8 cellular contexts compared by ENCODE assay signal in genomic region chr6:89351632-89352328, GRCh38. TPM values are rescaled to one million over a fixed set of nuclear protein-coding genes. Genes with fewer than 3 reads are reported as not detected.
DNase-seq lines count a peak whose midpoint lies in the region; ATAC-seq and TF ChIP-seq lines count a peak whose summit lies in the region.

No MANE protein-coding gene starts in this region.

- no peak for TF ChIP-seq CTCF in chondrocyte (IDR thresholded peaks at IDR 0.05)

- no peaks in the 10 kb centered on the region for H3K27me3 Mint-ChIP-seq in chondrocyte (ENCODE audit: low read depth)

- H3K9ac ChIP-seq in mucosa of stomach (ENCODE audit: low read length): peak overlapping the region; percentile 99

- ATAC-seq in GM19324 (IDR thresholded peaks at IDR 0.05; ENCODE audit: low FRiP score, unreplicated experiment): no peak
- no peak for ATAC-seq in HG02642 (IDR thresholded peaks at IDR 0.05; ENCODE audit: poor library complexity, unreplicated experiment)

- no peaks in the 10 kb centered on the region for H3K9me3 Mint-ChIP-seq in chondrocyte (ENCODE audit: low read depth)

- peak overlapping the region; percentile 95 for H3K27ac Mint-ChIP-seq in chondrocyte (ENCODE audit: unreplicated experiment)

- H3K4me1 ChIP-seq in mucosa of stomach (ENCODE audit: control insufficient read depth, insufficient read depth, low read length): peaks cover 24% of the 10 kb centered on the region

- H3K27me3 ChIP-seq in mucosa of stomach (ENCODE audit: control insufficient read depth, insufficient read depth, low read length): no peaks in the 10 kb centered on the region

- DNase-seq in NCI-H1105 treated with DMSO at 0.1 percent for 48 hours (lab: John Stamatoyannopoulos, UW) (peak; percentile 68), chondrocyte (ENCODE audit: low spot score) (no peak), SIG-M5 (lab: John Stamatoyannopoulos, UW) (no peak)
- DNase-seq in stimulated activated CD4-positive, alpha-beta T cell treated with anti-CD3 and anti-CD28 coated beads, Interleukin-2, amount 100 ng/mL, for 24 hours: no peak

- peaks cover 55% of the 10 kb centered on the region for H3K4me1 Mint-ChIP-seq in chondrocyte (ENCODE audit: low read depth)

- H3K4me3 ChIP-seq in GM08714 (ENCODE audit: low read length) (peak overlapping the region; percentile 98), mucosa of stomach (ENCODE audit: low read length) (peak overlapping the region; percentile 96)

- no peaks in the 10 kb centered on the region for H3K9me3 ChIP-seq in mucosa of stomach (ENCODE audit: control insufficient read depth, low read length)

- no peaks in the 10 kb centered on the region for H3K36me3 ChIP-seq in mucosa of stomach (ENCODE audit: control insufficient read depth, insufficient read depth, low read length)

- no peaks in the 10 kb centered on the region for H3K36me3 Mint-ChIP-seq in chondrocyte (ENCODE audit: low read depth)

- H3K4me3 Mint-ChIP-seq in chondrocyte (ENCODE audit: unreplicated experiment): peak overlapping the region; percentile 89

RNA-seq across cellular contexts. Expression of gene UBE2J1, which starts 0.7 kb away (rescaled TPM):
- 42.6 to 49.8 TPM (median 49.1 TPM) in 3 replicates for total RNA-seq in chondrocyte

RNA-seq across cellular contexts. Expression of gene GABRR2, which starts 36.7 kb away (rescaled TPM):
- 0.57 to 1.4 TPM (median 0.72 TPM) in 3 replicates for total RNA-seq in chondrocyte
